8 cellular contexts compared by ENCODE assay signal in genomic region chr2:37892436-37893114, GRCh38. TPM values are rescaled to one million over a fixed set of nuclear protein-coding genes. Genes with fewer than 3 reads are reported as not detected.
A peak's percentile ranks its signal among the peaks of the same experiment; 100 is the strongest.
DNase-seq lines count a peak whose midpoint lies in the region; ATAC-seq and TF ChIP-seq lines count a peak whose summit lies in the region.

No MANE protein-coding gene starts in this region.

- no peaks in the 10 kb centered on the region for H3K9me3 Mint-ChIP-seq in CD8-positive, alpha-beta T cell
- H3K9me3 Mint-ChIP-seq in activated CD8-positive, alpha-beta T cell treated with anti-CD3 and anti-CD28 coated beads, Interleukin-2, amount 10 ng/mL, durations not matched to agents 7 days and 5 days (ENCODE audit: insufficient read depth): no peaks in the 10 kb centered on the region

- H3K4me3 ChIP-seq in CD8-positive, alpha-beta T cell (ENCODE audit: low read depth, low read length): no peak overlapping the region
- H3K4me3 ChIP-seq in thyroid gland (replicated peaks in 1 of 3): no peak overlapping the region
- H3K4me3 ChIP-seq in WERI-Rb-1 (ENCODE audit: low read depth, low read length): no peak overlapping the region

- POLR2A ChIA-PET in CD8-positive, alpha-beta T cell (lab: Charles Lee): interaction anchor here (1.0 kb wide), 1 partner anchor 32 kb away, joined by 4 read pairs; no protein-coding TSS in a partner anchor
- POLR2A ChIA-PET in activated CD8-positive, alpha-beta T cell treated with anti-CD3 and anti-CD28 coated beads, Interleukin-2, amount 10 ng/mL, durations not matched to agents 7 days and 5 days (lab: Charles Lee): no interaction called here

- H3K36me3 ChIP-seq in CD8-positive, alpha-beta T cell (ENCODE audit: insufficient read depth, low read length): no peaks in the 10 kb centered on the region
- no peaks in the 10 kb centered on the region for H3K36me3 ChIP-seq in thyroid gland
- H3K36me3 ChIP-seq in WERI-Rb-1: no peaks in the 10 kb centered on the region

- no peaks in the 10 kb centered on the region for H3K27me3 ChIP-seq in CD8-positive, alpha-beta T cell (ENCODE audit: insufficient read depth, low read length)
- H3K27me3 ChIP-seq in thyroid gland: no peaks in the 10 kb centered on the region
- no peaks in the 10 kb centered on the region for H3K27me3 ChIP-seq in WERI-Rb-1 (ENCODE audit: insufficient read depth, low read depth, severe bottlenecking)

- WGBS in thyroid gland, 2 donors: 56 to 62% methylated on average over 7 of the region's 7 CpGs

- no peak overlapping the region for H3K27ac ChIP-seq in CD8-positive, alpha-beta T cell (ENCODE audit: low read depth, low read length)
- no peak overlapping the region for H3K27ac ChIP-seq in thyroid gland
- no peak overlapping the region for H3K27ac ChIP-seq in WERI-Rb-1

- peaks cover 30% of the 10 kb centered on the region for H3K4me1 ChIP-seq in CD8-positive, alpha-beta T cell (ENCODE audit: insufficient read depth, low read length)
- no peaks in the 10 kb centered on the region for H3K4me1 ChIP-seq in thyroid gland

- DNase-seq in CD8-positive, alpha-beta T cell: no peak
- DNase-seq in activated CD8-positive, alpha-beta T cell treated with anti-CD3 and anti-CD28 coated beads, Interleukin-2, amount 10 ng/mL, durations not matched to agents 7 days and 5 days: peak; percentile 37
- no peak for DNase-seq in thyroid gland
- DNase-seq in NCI-H2227 treated with DMSO at 0.1 percent for 48 hours (lab: John Stamatoyannopoulos, UW): no peak
- DNase-seq in WERI-Rb-1: no peak
- DNase-seq in OCI-M2 (lab: John Stamatoyannopoulos, UW; ENCODE audit: unreplicated experiment): no peak

- intact Hi-C loops in CD8-positive, alpha-beta T cell (cut with DNase I, micrococcal nuclease): loop anchor here in 1 of 2 experiments (5.0 to 10.0 kb wide), 2 partner anchors 382 to 495 kb away; no protein-coding TSS in a partner anchor
- intact Hi-C loops in thyroid gland (cut with DNase I): loop anchor here (10.0 kb wide), 1 partner anchor 382 kb away; no protein-coding TSS in a partner anchor

- peak; percentile 66 for ATAC-seq in CD8-positive, alpha-beta T cell
- ATAC-seq in GM19463 (IDR thresholded peaks at IDR 0.05; ENCODE audit: unreplicated experiment) (peak; percentile 77), HG03457 (IDR thresholded peaks at IDR 0.05; ENCODE audit: unreplicated experiment) (peak; percentile 50)
- peak; percentile 56 for ATAC-seq in activated CD8-positive, alpha-beta T cell treated with anti-CD3 and anti-CD28 coated beads, Interleukin-2, amount 10 ng/mL, durations not matched to agents 7 days and 5 days

- H3K36me3 Mint-ChIP-seq in CD8-positive, alpha-beta T cell: no peaks in the 10 kb centered on the region
- peaks cover 2% of the 10 kb centered on the region for H3K36me3 Mint-ChIP-seq in activated CD8-positive, alpha-beta T cell treated with anti-CD3 and anti-CD28 coated beads, Interleukin-2, amount 10 ng/mL, durations not matched to agents 7 days and 5 days (ENCODE audit: low read depth)

- H3K4me3 Mint-ChIP-seq in CD8-positive, alpha-beta T cell: peak overlapping the region; percentile 44
- peak overlapping the region; percentile 39 for H3K4me3 Mint-ChIP-seq in activated CD8-positive, alpha-beta T cell treated with anti-CD3 and anti-CD28 coated beads, Interleukin-2, amount 10 ng/mL, durations not matched to agents 7 days and 5 days

- TF ChIP-seq POLR2A in thyroid gland (IDR thresholded peaks at IDR 0.05): no peak

- CTCF ChIA-PET in CD8-positive, alpha-beta T cell (lab: Charles Lee): interaction anchor here (8.3 kb wide), 1 partner anchor 15 kb away, joined by 96 read pairs; no protein-coding TSS in a partner anchor
- CTCF ChIA-PET in activated CD8-positive, alpha-beta T cell treated with anti-CD3 and anti-CD28 coated beads, Interleukin-2, amount 10 ng/mL, durations not matched to agents 7 days and 5 days (lab: Charles Lee): interaction anchor here (0.6 to 2.8 kb wide), 6 partner anchors 15 to 511 kb away, joined by 3 to 12 read pairs (median 3); no protein-coding TSS in a partner anchor

- no peaks in the 10 kb centered on the region for H3K9me3 ChIP-seq in CD8-positive, alpha-beta T cell (ENCODE audit: low read length)
- H3K9me3 ChIP-seq in thyroid gland: no peaks in the 10 kb centered on the region
- H3K9me3 ChIP-seq in WERI-Rb-1 (ENCODE audit: severe bottlenecking): no peaks in the 10 kb centered on the region

- H3K27me3 Mint-ChIP-seq in CD8-positive, alpha-beta T cell (ENCODE audit: low read depth): peaks cover 2% of the 10 kb centered on the region
- peaks cover 9% of the 10 kb centered on the region for H3K27me3 Mint-ChIP-seq in activated CD8-positive, alpha-beta T cell treated with anti-CD3 and anti-CD28 coated beads, Interleukin-2, amount 10 ng/mL, durations not matched to agents 7 days and 5 days (ENCODE audit: low read depth)

- H3K27ac Mint-ChIP-seq in CD8-positive, alpha-beta T cell: peak overlapping the region; percentile 58
- peak overlapping the region; percentile 88 for H3K27ac Mint-ChIP-seq in activated CD8-positive, alpha-beta T cell treated with anti-CD3 and anti-CD28 coated beads, Interleukin-2, amount 10 ng/mL, durations not matched to agents 7 days and 5 days

- H3K4me1 Mint-ChIP-seq in CD8-positive, alpha-beta T cell (ENCODE audit: low read depth): peaks cover 36% of the 10 kb centered on the region
- H3K4me1 Mint-ChIP-seq in activated CD8-positive, alpha-beta T cell treated with anti-CD3 and anti-CD28 coated beads, Interleukin-2, amount 10 ng/mL, durations not matched to agents 7 days and 5 days (ENCODE audit: low read depth): peaks cover 29% of the 10 kb centered on the region

- no peak for TF ChIP-seq CTCF in CD8-positive, alpha-beta T cell (IDR thresholded peaks at IDR 0.05)
- TF ChIP-seq CTCF in thyroid gland (IDR thresholded peaks at IDR 0.05) (no peak), WERI-Rb-1 (IDR thresholded peaks at IDR 0.05; ENCODE audit: low read depth, low read length) (no peak)

RNA-seq across cellular contexts. Expression of gene RMDN2, which starts 32.5 kb away (rescaled TPM):
- total RNA-seq in CD8-positive, alpha-beta T cell: 1 to 10 TPM; 3.4 to 3.9 TPM
- total RNA-seq in activated CD8-positive, alpha-beta T cell treated with anti-CD3 and anti-CD28 coated beads, Interleukin-2, amount 10 ng/mL, durations not matched to agents 7 days and 5 days: 1 to 10 TPM; 1.9 to 2.2 TPM
- total RNA-seq in thyroid gland: 10 to 100 TPM in 3 of 4 donors, 1 to 10 TPM in 1; 8.9 to 14.6 (median 13.3) TPM
